In genomic region chr18:76975577-76976110, GRCh38 we compare ENCODE assay signal across 19 cellular contexts.
"Had no signal": no experiment of that assay in that cellular context is flagged by ENCODE, and none has a peak within 500 bp of the region (broad histone marks: within the 10 kb centered on the region; RNA-seq: fewer than 3 reads in every experiment).

No MANE protein-coding gene starts in this region.

- H3K9me3 Mint-ChIP-seq: activated CD4-positive, alpha-beta T cell treated with anti-CD3 and anti-CD28 coated beads, Interleukin-2, amount 10 ng/mL, durations not matched to agents 7 days and 5 days; activated naive CD8-positive, alpha-beta T cell treated with anti-CD3 and anti-CD28 coated beads for 36 hours; activated T-cell treated with anti-CD3 and anti-CD28 coated beads, Interleukin-2, amount 50 U/mL, for 4 hours; effector memory CD8-positive, alpha-beta T cell; nephron had no signal

- H3K27ac ChIP-seq: body of pancreas, foreskin keratinocyte, psoas muscle, right lobe of liver, thoracic aorta had no signal

- H3K4me1 ChIP-seq: right lobe of liver had no signal

- ATAC-seq: activated T-cell treated with anti-CD3 and anti-CD28 coated beads, Interleukin-2, amount 50 U/mL, for 4 hours; body of pancreas; effector memory CD8-positive, alpha-beta T cell; foreskin keratinocyte; psoas muscle; right lobe of liver had no signal

- H3K27ac Mint-ChIP-seq: activated CD4-positive, alpha-beta T cell treated with anti-CD3 and anti-CD28 coated beads, Interleukin-2, amount 10 ng/mL, durations not matched to agents 7 days and 5 days; activated naive CD8-positive, alpha-beta T cell treated with anti-CD3 and anti-CD28 coated beads for 36 hours; effector memory CD8-positive, alpha-beta T cell had no signal

- H3K27me3 ChIP-seq: body of pancreas, foreskin keratinocyte, right lobe of liver, stomach had no signal

- H3K9me3 ChIP-seq: body of pancreas, psoas muscle, right lobe of liver, stomach, thoracic aorta had no signal

- H3K36me3 ChIP-seq: right lobe of liver, thoracic aorta had no signal

- H3K27me3 Mint-ChIP-seq: activated CD4-positive, alpha-beta T cell treated with anti-CD3 and anti-CD28 coated beads, Interleukin-2, amount 10 ng/mL, durations not matched to agents 7 days and 5 days; activated naive CD8-positive, alpha-beta T cell treated with anti-CD3 and anti-CD28 coated beads for 36 hours; effector memory CD8-positive, alpha-beta T cell had no signal

- H3K4me3 Mint-ChIP-seq: activated CD4-positive, alpha-beta T cell treated with anti-CD3 and anti-CD28 coated beads, Interleukin-2, amount 10 ng/mL, durations not matched to agents 7 days and 5 days; activated naive CD8-positive, alpha-beta T cell treated with anti-CD3 and anti-CD28 coated beads for 36 hours; activated T-cell treated with anti-CD3 and anti-CD28 coated beads, Interleukin-2, amount 50 U/mL, for 4 hours; effector memory CD8-positive, alpha-beta T cell; nephron had no signal

- H3K4me2 ChIP-seq: smooth muscle cell had no signal

- DNase-seq: activated CD4-positive, alpha-beta T cell treated with anti-CD3 and anti-CD28 coated beads, Interleukin-2, amount 10 ng/mL, durations not matched to agents 7 days and 5 days; activated gamma-delta T cell treated with Interleukin-2 at 50 U/mL for 16 hours; activated naive CD8-positive, alpha-beta T cell treated with anti-CD3 and anti-CD28 coated beads for 36 hours; activated T-cell treated with anti-CD3 and anti-CD28 coated beads, Interleukin-2, amount 50 U/mL, for 4 hours; amygdala; body of pancreas; caudate nucleus; cortex of kidney; effector memory CD8-positive, alpha-beta T cell; foreskin keratinocyte; kidney glomerular epithelial cell; mesendoderm; psoas muscle; right lobe of liver; stomach; SW 1271 had no signal

- H3K4me3 ChIP-seq: body of pancreas, psoas muscle, right lobe of liver, smooth muscle cell, stomach, thoracic aorta had no signal
